10 cellular contexts compared by ENCODE assay signal in genomic region chr6:28710466-28711191, GRCh38.
A peak's percentile ranks its signal among the peaks of the same experiment; 100 is the strongest.
DNase-seq lines count a peak whose midpoint lies in the region; ATAC-seq and TF ChIP-seq lines count a peak whose summit lies in the region.
"Had no signal": no experiment of that assay in that cellular context is flagged by ENCODE, and none has a peak within 500 bp of the region (broad histone marks: within the 10 kb centered on the region; RNA-seq: fewer than 3 reads in every experiment).

No MANE protein-coding gene starts in this region.

- H3K36me3 Mint-ChIP-seq in activated CD4-positive, alpha-beta T cell treated with anti-CD3 and anti-CD28 coated beads, Interleukin-2, amount 10 ng/mL, durations not matched to agents 24 days and 14 days (ENCODE audit: low read depth) = peaks cover 6% of the 10 kb centered on the region
- H3K36me3 Mint-ChIP-seq in progenitor cell of endocrine pancreas (ENCODE audit: insufficient read depth) = peaks cover 18% of the 10 kb centered on the region

- peaks cover 31% of the 10 kb centered on the region for H3K27me3 Mint-ChIP-seq in activated CD4-positive, alpha-beta T cell treated with anti-CD3 and anti-CD28 coated beads, Interleukin-2, amount 10 ng/mL, durations not matched to agents 24 days and 14 days
- H3K27me3 Mint-ChIP-seq in progenitor cell of endocrine pancreas = peaks cover 15% of the 10 kb centered on the region

- peaks cover 33% of the 10 kb centered on the region for H3K9me3 Mint-ChIP-seq in activated CD4-positive, alpha-beta T cell treated with anti-CD3 and anti-CD28 coated beads, Interleukin-2, amount 10 ng/mL, durations not matched to agents 24 days and 14 days
- H3K9me3 Mint-ChIP-seq in progenitor cell of endocrine pancreas (ENCODE audit: low read depth) = peaks cover 20% of the 10 kb centered on the region

- ATAC-seq in HG03139 (IDR thresholded peaks at IDR 0.05; ENCODE audit: unreplicated experiment) (no peak), HG02763 (IDR thresholded peaks at IDR 0.05; ENCODE audit: unreplicated experiment) (no peak)

- H3K4me3 Mint-ChIP-seq in activated CD4-positive, alpha-beta T cell treated with anti-CD3 and anti-CD28 coated beads, Interleukin-2, amount 10 ng/mL, durations not matched to agents 24 days and 14 days = peak overlapping the region; percentile 79
- H3K4me3 Mint-ChIP-seq in progenitor cell of endocrine pancreas (ENCODE audit: low read depth) = peak overlapping the region; percentile 81
- H3K4me3 Mint-ChIP-seq: B cell had no signal

- H3K27ac Mint-ChIP-seq in activated CD4-positive, alpha-beta T cell treated with anti-CD3 and anti-CD28 coated beads, Interleukin-2, amount 10 ng/mL, durations not matched to agents 24 days and 14 days = no peak overlapping the region
- H3K27ac Mint-ChIP-seq in progenitor cell of endocrine pancreas = peak overlapping the region; percentile 84
- H3K27ac Mint-ChIP-seq: B cell had no signal

- DNase-seq in activated CD4-positive, alpha-beta T cell treated with anti-CD3 and anti-CD28 coated beads, Interleukin-2, amount 10 ng/mL, durations not matched to agents 24 days and 14 days = no peak
- no peak for DNase-seq in activated CD4-positive, alpha-beta T cell treated with anti-CD3 and anti-CD28 coated beads for 4 hours
- DNase-seq in NCI-H2227 (lab: John Stamatoyannopoulos, UW; ENCODE audit: unreplicated experiment) (peak; percentile 49), dermis blood vessel endothelial cell (peak; percentile 28), progenitor cell of endocrine pancreas (ENCODE audit: low spot score, unreplicated experiment) (no peak), AG20443 (ENCODE audit: low spot score) (no peak)
- DNase-seq: T1000 had no signal

- no peak for TF ChIP-seq CTCF in progenitor cell of endocrine pancreas (IDR thresholded peaks at IDR 0.05; ENCODE audit: unreplicated experiment)

- intact Hi-C loops in activated CD4-positive, alpha-beta T cell treated with anti-CD3 and anti-CD28 coated beads, Interleukin-2, amount 10 ng/mL, durations not matched to agents 24 days and 14 days (cut with micrococcal nuclease) = loop anchor here (5.0 kb wide), 1 partner anchor 232 kb away; no protein-coding TSS in a partner anchor

- H3K4me1 Mint-ChIP-seq in activated CD4-positive, alpha-beta T cell treated with anti-CD3 and anti-CD28 coated beads, Interleukin-2, amount 10 ng/mL, durations not matched to agents 24 days and 14 days = peaks cover 8% of the 10 kb centered on the region
- peaks cover 3% of the 10 kb centered on the region for H3K4me1 Mint-ChIP-seq in progenitor cell of endocrine pancreas (ENCODE audit: low read depth)

Comparison
In these comparisons a context has a peak if more than half of its experiments do, and no peak if none do; other contexts are left out.
1. DNase-seq: peak in NCI-H2227 (single experiment) and dermis blood vessel endothelial cell (single experiment); none in activated CD4-positive, alpha-beta T cell treated with anti-CD3 and anti-CD28 coated beads, Interleukin-2, amount 10 ng/mL, durations not matched to agents 24 days and 14 days (single experiment), activated CD4-positive, alpha-beta T cell treated with anti-CD3 and anti-CD28 coated beads for 4 hours (0 of 2), progenitor cell of endocrine pancreas (single experiment) and AG20443 (single experiment).